In the genomic region with DNA sequence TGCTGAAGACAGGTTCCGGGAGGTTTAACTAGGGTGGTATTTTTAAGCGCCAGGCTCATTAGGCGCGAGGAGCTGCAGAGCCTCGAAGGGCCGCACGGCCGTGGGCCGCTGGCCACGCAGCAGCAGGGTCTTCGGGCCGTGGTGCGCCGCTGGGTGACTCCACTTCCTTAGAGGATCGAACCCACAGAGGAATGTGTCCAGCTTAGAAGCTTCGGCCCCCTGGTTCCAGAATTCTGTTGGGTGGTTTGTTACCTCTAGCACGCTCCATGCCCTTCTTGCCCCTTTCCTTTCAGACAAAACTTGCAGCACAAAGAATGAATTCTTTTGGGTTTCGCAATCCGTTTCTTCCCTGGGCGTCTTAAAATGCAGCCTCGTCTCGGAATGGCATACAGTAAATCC, we compare ENCODE assay signal across 8 cellular contexts. TPM values are rescaled to one million over a fixed set of nuclear protein-coding genes. Genes with fewer than 3 reads are reported as not detected.
A peak's percentile ranks its signal among the peaks of the same experiment; 100 is the strongest.
DNase-seq lines count a peak whose midpoint lies in the region; ATAC-seq and TF ChIP-seq lines count a peak whose summit lies in the region.

No MANE protein-coding gene starts in this region.

- no peak for ATAC-seq in HG02840 (IDR thresholded peaks at IDR 0.05; ENCODE audit: low FRiP score, unreplicated experiment)

- H3K4me3 ChIP-seq in ascending aorta (peak overlapping the region; percentile 91 to 92), iPS-11a (ENCODE audit: low read depth, low read length) (peak overlapping the region; percentile 55), skeletal muscle cell (ENCODE audit: low read depth, low read length) (peak overlapping the region; percentile 93)

- intact Hi-C loops in ascending aorta (cut with DNase I), result loop anchor here (1.0 to 5.0 kb wide), 5 partner anchors 53 to 133 kb away; no protein-coding TSS in a partner anchor

- peak in 1 of 3 experiments; percentile 11 for TF ChIP-seq CTCF in ascending aorta (IDR thresholded peaks at IDR 0.05)

- peaks cover 0 to 20% of the 10 kb centered on the region in 2 donors for H3K4me1 ChIP-seq in ascending aorta

- peaks cover 13 to 19% of the 10 kb centered on the region in 2 donors for H3K36me3 ChIP-seq in ascending aorta

- H3K27me3 ChIP-seq in ascending aorta, result no peaks in the 10 kb centered on the region

- no peaks in the 10 kb centered on the region for H3K9me3 ChIP-seq in ascending aorta

- peak; percentile 46 for DNase-seq in GF-D8 (lab: John Stamatoyannopoulos, UW)
- DNase-seq in HT-29 (ENCODE audit: low spot score), result peak; percentile 66
- peak in 1 of 2 donors; percentile 72 for DNase-seq in ascending aorta (ENCODE audit: low spot score in 2 of 2)
- no peak for DNase-seq in skeletal muscle cell (ENCODE audit: low read depth)
- DNase-seq in NCI-H2029 treated with DMSO at 0.1 percent for 48 hours (lab: John Stamatoyannopoulos, UW), result no peak
- DNase-seq in HK-2 (ENCODE audit: unreplicated experiment), result no peak

- H3K27ac ChIP-seq in ascending aorta, result peak overlapping the region; percentile 94

RNA-seq across cellular contexts. Expression of gene PATL1, which starts 0.8 kb away (rescaled TPM):
- 14.6 and 15.6 TPM in 2 replicates for total RNA-seq in HT-29 (2014; rRNA removed; shearing (Covaris generic))
- 6.8 TPM for total RNA-seq in ascending aorta

RNA-seq across cellular contexts. Expression of gene OR10V1, which starts 44.0 kb away (rescaled TPM):
- total RNA-seq in HT-29 (2014; rRNA removed; shearing (Covaris generic)), result not detected in 2 replicates
- not detected for total RNA-seq in ascending aorta

RNA-seq across cellular contexts. Expression of gene OSBP, which starts 54.0 kb away (rescaled TPM):
- 22.8 and 29.4 TPM in 2 replicates for total RNA-seq in HT-29 (2014; rRNA removed; shearing (Covaris generic))
- total RNA-seq in ascending aorta, result 16.7 TPM

Comparison
In these comparisons a context has a peak if more than half of its experiments do, and no peak if none do; other contexts are left out.
1. DNase-seq: peak in GF-D8 (single experiment) and HT-29 (single experiment); none in skeletal muscle cell (single experiment), NCI-H2029 treated with DMSO at 0.1 percent for 48 hours (single experiment) and HK-2 (single experiment).
2. Peak in every context shown above with its lines, with median percentiles within 50 percentile points of each other: H3K4me3 ChIP-seq.